11 cellular contexts compared by ENCODE assay signal in the genomic region with DNA sequence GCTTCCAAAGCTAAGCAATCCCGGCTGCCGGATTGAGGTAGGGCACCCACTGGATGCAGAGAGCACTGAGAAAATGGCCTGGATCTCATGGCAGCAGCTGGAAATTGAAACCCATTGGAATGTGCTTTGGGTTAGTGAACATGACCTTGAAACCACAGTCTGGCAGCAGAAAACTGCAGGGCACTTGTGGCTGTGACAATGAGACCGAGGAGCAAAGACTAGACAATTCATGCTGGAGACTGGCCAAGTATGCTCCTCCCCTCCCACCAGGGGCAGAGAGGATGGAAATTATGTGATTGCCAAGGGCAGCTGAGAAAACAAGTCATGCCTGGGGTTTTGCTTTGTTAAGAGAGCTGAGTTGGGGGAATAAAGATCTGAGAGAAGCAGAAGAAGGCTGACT.
DNase-seq lines count a peak whose midpoint lies in the region; ATAC-seq and TF ChIP-seq lines count a peak whose summit lies in the region.
"Had no signal": no experiment of that assay in that cellular context is flagged by ENCODE, and none has a peak within 500 bp of the region (broad histone marks: within the 10 kb centered on the region; RNA-seq: fewer than 3 reads in every experiment).

No MANE protein-coding gene starts in this region.

- H3K36me3 ChIP-seq in kidney epithelial cell (ENCODE audit: control insufficient read depth, insufficient read depth, low read length), result no peaks in the 10 kb centered on the region

- DNase-seq in DMS153 treated with DMSO at 0.1 percent for 48 hours (lab: John Stamatoyannopoulos, UW; ENCODE audit: unreplicated experiment) (peak; percentile 46), NCI-H146 treated with DMSO at 0.1 percent for 48 hours (lab: John Stamatoyannopoulos, UW; ENCODE audit: unreplicated experiment) (peak; percentile 81), T1000 (lab: John Stamatoyannopoulos, UW) (peak; percentile 14), kidney epithelial cell (ENCODE audit: low read depth) (peak; percentile 75)
- no peak for DNase-seq in stimulated activated naive CD4-positive, alpha-beta T cell (lab: John Stamatoyannopoulos, UW)
- DNase-seq: activated CD4-positive, alpha-beta T cell treated with anti-CD3 and anti-CD28 coated beads for 1 hour; activated effector memory CD4-positive, alpha-beta T cell treated with Interleukin-2 at 50 U/mL for 16 hours; effector CD4-positive, alpha-beta T cell had no signal

- H3K4me3 ChIP-seq in kidney epithelial cell (ENCODE audit: low read depth, low read length), result no peak overlapping the region

- H3K27me3 ChIP-seq in kidney epithelial cell (ENCODE audit: control insufficient read depth, insufficient read depth, low read length), result no peaks in the 10 kb centered on the region

- ATAC-seq in GM19455 (IDR thresholded peaks at IDR 0.05; ENCODE audit: unreplicated experiment) (no peak), HG02798 (IDR thresholded peaks at IDR 0.05; ENCODE audit: poor library complexity, unreplicated experiment) (no peak), HG02759 (IDR thresholded peaks at IDR 0.05; ENCODE audit: unreplicated experiment) (no peak)

- TF ChIP-seq CTCF in kidney epithelial cell (IDR thresholded peaks at IDR 0.05; ENCODE audit: insufficient read depth, low read length, poor library complexity, severe bottlenecking), result no peak

Comparison
In these comparisons a context has a peak if more than half of its experiments do, and no peak if none do; other contexts are left out.
1. DNase-seq: peak in DMS153 treated with DMSO at 0.1 percent for 48 hours (single experiment), NCI-H146 treated with DMSO at 0.1 percent for 48 hours (single experiment), T1000 (single experiment) and kidney epithelial cell (single experiment); none in stimulated activated naive CD4-positive, alpha-beta T cell (0 of 6).